In genomic region chr13:27151798-27152599, GRCh38 we compare ENCODE assay signal across 1 cellular context.
TF ChIP-seq lines count a peak whose summit lies in the region.

No MANE protein-coding gene starts in this region.

TF ChIP-seq in liver, 16 proteins besides CTCF, POLR2A, EP300 and RAD21 (continued from another document):
- TF ChIP-seq REST (IDR thresholded peaks at IDR 0.05), result no peak
